10 cellular contexts compared by ENCODE assay signal in the genomic region with DNA sequence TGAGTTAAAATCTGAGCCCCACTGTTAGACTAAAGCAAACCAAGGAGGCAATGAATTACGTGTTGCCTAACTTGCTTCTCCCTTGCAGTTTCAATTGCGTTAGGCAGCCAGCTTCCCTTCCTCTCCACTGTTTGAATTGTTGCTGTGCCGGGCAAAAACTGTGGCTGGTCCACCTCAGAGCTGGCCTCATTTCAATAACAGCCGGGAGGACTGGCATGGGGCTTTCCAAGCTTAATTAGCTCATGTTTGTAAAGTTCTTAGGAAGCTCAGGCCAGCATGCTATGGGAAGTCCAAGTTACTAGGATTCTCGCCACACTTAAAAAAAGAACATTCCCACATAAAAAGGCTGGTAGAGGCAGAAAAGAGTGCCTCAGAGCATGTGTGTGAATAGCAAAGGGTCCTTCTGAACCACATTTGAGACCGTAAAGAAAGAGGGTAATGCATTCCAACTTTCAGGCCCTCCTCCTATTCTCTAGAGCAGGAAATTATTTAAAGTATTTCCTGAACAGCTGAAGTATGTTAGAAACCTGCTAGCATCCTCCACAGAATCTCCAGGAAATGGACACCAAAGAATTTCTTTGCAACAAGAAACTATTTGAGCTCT.
DNase-seq lines count a peak whose midpoint lies in the region; ATAC-seq and TF ChIP-seq lines count a peak whose summit lies in the region.
"Had no signal": no experiment of that assay in that cellular context is flagged by ENCODE, and none has a peak within 500 bp of the region (broad histone marks: within the 10 kb centered on the region; RNA-seq: fewer than 3 reads in every experiment).

No MANE protein-coding gene starts in this region.

- no peak for TF ChIP-seq EP300 in stomach (IDR thresholded peaks at IDR 0.05)

- H3K4me1 ChIP-seq in stomach: peaks cover 0 to 24% (median 12%) of the 10 kb centered on the region in 4 donors

- ATAC-seq in left lobe of liver (peak; percentile 56), GM21529 (IDR thresholded peaks at IDR 0.05; ENCODE audit: unreplicated experiment) (no peak)
- ATAC-seq: activated T-cell treated with anti-CD3 and anti-CD28 coated beads, Interleukin-2, amount 50 U/mL, for 72 hours had no signal

- H3K27me3 ChIP-seq in stomach: no peaks in the 10 kb centered on the region

- TF ChIP-seq POLR2A in stomach (IDR thresholded peaks at IDR 0.05): no peak

- TF ChIP-seq CTCF in choroid plexus epithelial cell (conservative IDR thresholded peaks at IDR 0.05; ENCODE audit: low read depth, low read length): no peak
- TF ChIP-seq CTCF in stomach (IDR thresholded peaks at IDR 0.05): no peak

- no peaks in the 10 kb centered on the region for H3K9me3 ChIP-seq in stomach

- H3K36me3 ChIP-seq in stomach: no peaks in the 10 kb centered on the region

- no peak overlapping the region for H3K4me3 ChIP-seq in choroid plexus epithelial cell (ENCODE audit: low read depth, low read length)
- no peak overlapping the region for H3K4me3 ChIP-seq in stomach

- H3K27ac ChIP-seq in stomach: peak overlapping the region in 4 of 5 donors; percentile 13 to 68 (median 55)

- intact Hi-C loops in stomach (cut with DNase I; ENCODE audit: low total_unique reads): no loop called here

- 11 to 31% (median 16%) methylated on average over 6 of the region's 6 CpGs for WGBS in stomach, 5 donors

- peak; percentile 54 for DNase-seq in LHCN-M2 (ENCODE audit: low read depth)
- peak; percentile 50 for DNase-seq in choroid plexus epithelial cell (ENCODE audit: low read depth)
- DNase-seq in left lobe of liver (ENCODE audit: low spot score): no peak
- DNase-seq in stomach: peak; percentile 50
- DNase-seq in NCI-H128 (lab: John Stamatoyannopoulos, UW; ENCODE audit: unreplicated experiment): no peak
- DNase-seq in 8988T: no peak
- DNase-seq in COLO668 (lab: John Stamatoyannopoulos, UW; ENCODE audit: unreplicated experiment): no peak
- DNase-seq: activated T-cell treated with anti-CD3 and anti-CD28 coated beads, Interleukin-2, amount 50 U/mL, for 72 hours; H7 had no signal

Comparison
In these comparisons a context has a peak if more than half of its experiments do, and no peak if none do; other contexts are left out.
1. DNase-seq: peak in LHCN-M2 (single experiment), choroid plexus epithelial cell (single experiment) and stomach (single experiment); none in left lobe of liver (single experiment), NCI-H128 (single experiment), 8988T (single experiment) and COLO668 (single experiment).